15 cellular contexts compared by ENCODE assay signal in genomic region chr12:23753627-23754358, GRCh38.
"Had no signal": no experiment of that assay in that cellular context is flagged by ENCODE, and none has a peak within 500 bp of the region (broad histone marks: within the 10 kb centered on the region; RNA-seq: fewer than 3 reads in every experiment).

No MANE protein-coding gene starts in this region.

- DNase-seq: activated CD8-positive, alpha-beta memory T cell treated with anti-CD3 and anti-CD28 coated beads, Interleukin-2, amount 50 U/mL, for 4 hours; activated CD8-positive, alpha-beta T cell treated with anti-CD3 and anti-CD28 coated beads for 36 hours; activated gamma-delta T cell treated with Interleukin-2 at 50 U/mL for 16 hours; activated naive CD8-positive, alpha-beta T cell treated with anti-CD3 and anti-CD28 coated beads for 36 hours; activated T-cell treated with anti-CD3 and anti-CD28 coated beads, Interleukin-2, amount 50 U/mL, for 72 hours; anterior cingulate cortex; dermis blood vessel endothelial cell; glutamatergic neuron; mammary epithelial cell; pancreas; T1000 had no signal

- H3K4me1 ChIP-seq: breast epithelium, esophagus muscularis mucosa, pancreas, vagina had no signal

- H3K4me3 ChIP-seq: breast epithelium, esophagus muscularis mucosa, pancreas, vagina had no signal

- H3K27me3 Mint-ChIP-seq: activated CD8-positive, alpha-beta T cell treated with anti-CD3 and anti-CD28 coated beads for 36 hours; activated naive CD8-positive, alpha-beta T cell treated with anti-CD3 and anti-CD28 coated beads for 36 hours had no signal

- H3K4me3 Mint-ChIP-seq: activated CD8-positive, alpha-beta T cell treated with anti-CD3 and anti-CD28 coated beads for 36 hours; activated naive CD8-positive, alpha-beta T cell treated with anti-CD3 and anti-CD28 coated beads for 36 hours; activated T-cell treated with anti-CD3 and anti-CD28 coated beads, Interleukin-2, amount 50 U/mL, for 72 hours had no signal

- H3K9me3 Mint-ChIP-seq: activated naive CD8-positive, alpha-beta T cell treated with anti-CD3 and anti-CD28 coated beads for 36 hours; activated T-cell treated with anti-CD3 and anti-CD28 coated beads, Interleukin-2, amount 50 U/mL, for 72 hours had no signal

- H3K27me3 ChIP-seq: breast epithelium, esophagus muscularis mucosa, pancreas, vagina had no signal

- H3K36me3 ChIP-seq: breast epithelium, esophagus muscularis mucosa, pancreas, vagina had no signal

- ATAC-seq: activated CD8-positive, alpha-beta T cell treated with anti-CD3 and anti-CD28 coated beads for 36 hours; activated T-cell treated with anti-CD3 and anti-CD28 coated beads, Interleukin-2, amount 50 U/mL, for 72 hours; left lobe of liver; pancreas had no signal

- H3K36me3 Mint-ChIP-seq: activated naive CD8-positive, alpha-beta T cell treated with anti-CD3 and anti-CD28 coated beads for 36 hours had no signal

- H3K27ac ChIP-seq: breast epithelium, esophagus muscularis mucosa, pancreas, vagina had no signal

- H3K4me1 Mint-ChIP-seq: activated naive CD8-positive, alpha-beta T cell treated with anti-CD3 and anti-CD28 coated beads for 36 hours had no signal

- H3K27ac Mint-ChIP-seq: activated CD8-positive, alpha-beta T cell treated with anti-CD3 and anti-CD28 coated beads for 36 hours; activated naive CD8-positive, alpha-beta T cell treated with anti-CD3 and anti-CD28 coated beads for 36 hours; activated T-cell treated with anti-CD3 and anti-CD28 coated beads, Interleukin-2, amount 50 U/mL, for 72 hours had no signal

- H3K9me3 ChIP-seq: breast epithelium, esophagus muscularis mucosa, pancreas, vagina had no signal
